In genomic region chr15:37773111-37773860, GRCh38 we compare ENCODE assay signal across 22 cellular contexts.
DNase-seq lines count a peak whose midpoint lies in the region; ATAC-seq, FAIRE-seq and TF ChIP-seq lines count a peak whose summit lies in the region.
"Had no signal": no experiment of that assay in that cellular context is flagged by ENCODE, and none has a peak within 500 bp of the region (broad histone marks: within the 10 kb centered on the region; RNA-seq: fewer than 3 reads in every experiment).

No MANE protein-coding gene starts in this region.

- H3K27ac ChIP-seq in pancreas: no peak overlapping the region
- H3K27ac ChIP-seq: right atrium auricular region had no signal

- H3K36me3 ChIP-seq in pancreas: no peaks in the 10 kb centered on the region
- H3K36me3 ChIP-seq: right atrium auricular region had no signal

- no peak overlapping the region for H3K4me3 ChIP-seq in pancreas
- H3K4me3 ChIP-seq: right atrium auricular region had no signal

- ATAC-seq in activated naive CD4-positive, alpha-beta T cell treated with anti-CD3 and anti-CD28 coated beads, Interleukin-2, amount 50 U/mL, for 72 hours: no peak
- no peak for ATAC-seq in pancreas
- ATAC-seq: activated CD8-positive, alpha-beta memory T cell treated with anti-CD3 and anti-CD28 coated beads, Interleukin-2, amount 10 ng/mL, durations not matched to agents 7 days and 5 days; T-helper 17 cell had no signal

- H3K27ac Mint-ChIP-seq in activated naive CD4-positive, alpha-beta T cell treated with anti-CD3 and anti-CD28 coated beads, Interleukin-2, amount 50 U/mL, for 72 hours: no peak overlapping the region
- H3K27ac Mint-ChIP-seq: activated CD8-positive, alpha-beta memory T cell treated with anti-CD3 and anti-CD28 coated beads, Interleukin-2, amount 10 ng/mL, durations not matched to agents 7 days and 5 days; mesothelial cell of epicardium; T-helper 17 cell had no signal

- H3K4me1 ChIP-seq in pancreas: no peaks in the 10 kb centered on the region
- H3K4me1 ChIP-seq: right atrium auricular region had no signal

- intact Hi-C loops in pancreas (cut with DNase I): no loop called here

- H3K9me3 ChIP-seq in pancreas: no peaks in the 10 kb centered on the region

- H3K9me3 Mint-ChIP-seq in activated naive CD4-positive, alpha-beta T cell treated with anti-CD3 and anti-CD28 coated beads, Interleukin-2, amount 50 U/mL, for 72 hours: no peaks in the 10 kb centered on the region

- 85 to 88% methylated on average over 4 of the region's 4 CpGs for WGBS in pancreas, 2 donors

- no peak for TF ChIP-seq CTCF in pancreas (IDR thresholded peaks at IDR 0.05)

- no peak for FAIRE-seq in pancreas (lab: Jason Lieb, UNC)
- FAIRE-seq: colon had no signal

- H3K27me3 ChIP-seq in pancreas: no peaks in the 10 kb centered on the region
- H3K27me3 ChIP-seq: right atrium auricular region had no signal

- H3K36me3 Mint-ChIP-seq in activated naive CD4-positive, alpha-beta T cell treated with anti-CD3 and anti-CD28 coated beads, Interleukin-2, amount 50 U/mL, for 72 hours: no peaks in the 10 kb centered on the region
- H3K36me3 Mint-ChIP-seq: activated CD8-positive, alpha-beta memory T cell treated with anti-CD3 and anti-CD28 coated beads, Interleukin-2, amount 10 ng/mL, durations not matched to agents 7 days and 5 days; mesothelial cell of epicardium had no signal

- DNase-seq in AG08396 (ENCODE audit: low spot score) (peak; percentile 31), HS-5 (ENCODE audit: low read depth) (peak; percentile 73), astrocyte of the hippocampus (ENCODE audit: low read depth, low spot score) (peak; percentile 41), hepatic stellate cell (ENCODE audit: low spot score) (peak; percentile 50), GF-D8 (lab: John Stamatoyannopoulos, UW) (no peak), NOMO-1 treated with dmso at 0.1 percent for 144 hours (lab: John Stamatoyannopoulos, UW; ENCODE audit: unreplicated experiment) (no peak), pancreas (no peak)
- DNase-seq in activated naive CD4-positive, alpha-beta T cell treated with anti-CD3 and anti-CD28 coated beads, Interleukin-2, amount 50 U/mL, for 72 hours (ENCODE audit: low spot score in 2 of 2): no peak
- DNase-seq: activated CD8-positive, alpha-beta memory T cell treated with anti-CD3 and anti-CD28 coated beads, Interleukin-2, amount 10 ng/mL, durations not matched to agents 7 days and 5 days; activated effector memory CD4-positive, alpha-beta T cell treated with anti-CD3 and anti-CD28 coated beads, Interleukin-2, amount 50 U/mL, for 16 hours; amygdala; GDM1; hippocampal formation; kidney glomerular epithelial cell; NCI-H1092; NCI-H2107; NCI-H774; stimulated activated CD4-positive, alpha-beta T cell treated with anti-CD3 and anti-CD28 coated beads, Interleukin-1b, Interleukin-23, amount 100 ng/mL, for 48 hours; T-helper 17 cell had no signal

Comparison
In these comparisons a context has a peak if more than half of its experiments do, and no peak if none do; other contexts are left out.
1. DNase-seq: peak in AG08396 (single experiment), HS-5 (single experiment), astrocyte of the hippocampus (single experiment) and hepatic stellate cell (single experiment); none in GF-D8 (single experiment), NOMO-1 treated with dmso at 0.1 percent for 144 hours (single experiment), activated naive CD4-positive, alpha-beta T cell treated with anti-CD3 and anti-CD28 coated beads, Interleukin-2, amount 50 U/mL, for 72 hours (0 of 2) and pancreas (0 of 6).